Comparison of ENCODE assay signal across 22 cellular contexts in the genomic region with DNA sequence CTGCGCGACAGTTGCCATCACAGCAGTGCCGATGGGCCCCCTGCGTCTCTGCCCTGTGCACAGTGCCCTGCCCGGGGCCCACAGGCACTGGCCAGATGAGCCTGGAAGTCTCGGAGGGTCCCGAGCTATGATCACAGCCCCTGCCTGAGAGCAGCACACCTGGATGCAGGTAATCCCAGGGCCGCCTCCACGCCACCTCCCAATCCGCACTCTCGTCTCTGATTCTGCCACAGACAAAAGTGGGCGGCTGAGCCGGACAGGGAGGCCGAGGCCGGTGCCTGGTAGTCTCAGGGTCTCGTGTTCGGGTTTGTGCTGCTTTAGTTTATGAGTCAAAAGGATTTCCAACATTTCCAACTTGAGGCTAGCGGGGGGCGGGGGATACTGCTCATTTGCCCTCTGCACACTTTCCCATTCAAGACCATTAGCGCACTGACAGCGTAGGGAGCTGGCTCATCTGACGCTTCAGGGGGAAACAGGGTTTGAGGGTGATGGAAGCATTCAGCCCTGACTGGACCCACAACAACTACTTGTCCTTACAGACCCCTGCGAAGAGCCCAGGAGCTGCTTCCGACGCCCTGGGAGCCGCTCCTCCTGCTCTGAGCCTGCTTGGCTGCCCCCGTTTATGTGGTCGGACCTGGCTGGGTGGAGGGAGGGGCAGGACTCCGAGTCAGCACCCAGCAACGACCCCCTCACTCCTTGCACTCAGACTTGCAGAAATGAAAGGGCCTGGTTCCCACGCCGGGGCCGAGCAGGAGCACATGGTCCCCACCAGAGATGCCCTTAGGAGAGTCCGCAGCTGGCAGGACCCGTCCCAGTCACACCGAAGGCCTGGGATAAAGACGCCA.
"Had no signal": no experiment of that assay in that cellular context is flagged by ENCODE, and none has a peak within 500 bp of the region (broad histone marks: within the 10 kb centered on the region; RNA-seq: fewer than 3 reads in every experiment).

No MANE protein-coding gene starts in this region.

- H3K4me3 Mint-ChIP-seq: activated CD4-positive, alpha-beta T cell treated with anti-CD3 and anti-CD28 coated beads, Interleukin-2, amount 10 ng/mL, durations not matched to agents 24 days and 14 days; activated CD8-positive, alpha-beta T cell treated with anti-CD3 and anti-CD28 coated beads, Interleukin-2, amount 10 ng/mL, durations not matched to agents 7 days and 5 days; activated naive CD4-positive, alpha-beta T cell treated with anti-CD3 and anti-CD28 coated beads, Interleukin-2, amount 10 ng/mL, durations not matched to agents 7 days and 5 days; activated T-cell treated with anti-CD3 and anti-CD28 coated beads, Interleukin-2, amount 50 U/mL, for 24 hours; immature natural killer cell; stimulated activated naive CD8-positive, alpha-beta T cell treated with anti-CD3 and anti-CD28 coated beads, Interleukin-15, Interleukin-2, amounts not matched to agents 100 ng/mL and 50 ng/mL, for 24 hours had no signal

- H3K9me3 Mint-ChIP-seq: activated CD4-positive, alpha-beta T cell treated with anti-CD3 and anti-CD28 coated beads, Interleukin-2, amount 10 ng/mL, durations not matched to agents 24 days and 14 days; activated naive CD4-positive, alpha-beta T cell treated with anti-CD3 and anti-CD28 coated beads, Interleukin-2, amount 10 ng/mL, durations not matched to agents 7 days and 5 days; activated T-cell treated with anti-CD3 and anti-CD28 coated beads, Interleukin-2, amount 50 U/mL, for 24 hours; activated T-helper 2 cell treated with anti-CD3 and anti-CD28 coated beads, Interferon-gamma antibody, Interleukin-2, Interleukin-4, amounts not matched to agents 10 μg/mL and 5 μg/mL and 100 μg/mL, durations not matched to agents 14 hours and 24 hours and 36 hours; stimulated activated naive CD8-positive, alpha-beta T cell treated with anti-CD3 and anti-CD28 coated beads, Interleukin-15, Interleukin-2, amounts not matched to agents 100 ng/mL and 50 ng/mL, for 24 hours had no signal

- H3K4me1 ChIP-seq: esophagus muscularis mucosa, gastroesophageal sphincter, transverse colon, vagina had no signal

- FAIRE-seq: astrocyte, endothelial cell of umbilical vein had no signal

- DNase-seq: activated CD4-positive, alpha-beta T cell treated with anti-CD3 and anti-CD28 coated beads, Interleukin-2, amount 10 ng/mL, durations not matched to agents 24 days and 14 days; activated CD4-positive, CD25-positive, alpha-beta regulatory T cell; activated CD8-positive, alpha-beta T cell treated with anti-CD3 and anti-CD28 coated beads, Interleukin-2, amount 10 ng/mL, durations not matched to agents 7 days and 5 days; activated naive CD4-positive, alpha-beta T cell treated with anti-CD3 and anti-CD28 coated beads, Interleukin-2, amount 10 ng/mL, durations not matched to agents 7 days and 5 days; activated T-cell treated with anti-CD3 and anti-CD28 coated beads, Interleukin-2, amount 50 U/mL, for 24 hours; dermis blood vessel endothelial cell; effector memory CD4-positive, alpha-beta T cell; immature natural killer cell; SK-N-SH; stimulated activated CD4-positive, alpha-beta T cell treated with anti-CD3 and anti-CD28 coated beads, Interleukin-12 subunit alpha, Interleukin-12 subunit beta, amount 100 ng/mL, for 4 hours; stimulated activated CD4-positive, alpha-beta T cell treated with anti-CD3 and anti-CD28 coated beads, Interleukin-2, amount 100 ng/mL, for 24 hours; T-helper 1 cell; T-helper 9 cell; transverse colon had no signal

- H3K27ac ChIP-seq: esophagus muscularis mucosa, gastroesophageal sphincter, transverse colon, vagina had no signal

- H3K4me1 Mint-ChIP-seq: activated CD4-positive, alpha-beta T cell treated with anti-CD3 and anti-CD28 coated beads, Interleukin-2, amount 10 ng/mL, durations not matched to agents 24 days and 14 days; immature natural killer cell had no signal

- H3K36me3 ChIP-seq: esophagus muscularis mucosa, gastroesophageal sphincter, transverse colon, vagina had no signal

- H3K4me3 ChIP-seq: esophagus muscularis mucosa, gastroesophageal sphincter, lung, transverse colon, vagina had no signal

- H3K9ac ChIP-seq: SK-N-SH had no signal

- ATAC-seq: activated CD8-positive, alpha-beta T cell treated with anti-CD3 and anti-CD28 coated beads, Interleukin-2, amount 10 ng/mL, durations not matched to agents 7 days and 5 days; gastroesophageal sphincter had no signal

- H3K9me3 ChIP-seq: esophagus muscularis mucosa, gastroesophageal sphincter, SK-N-SH, transverse colon, vagina had no signal

- H3K27me3 ChIP-seq: vagina had no signal

- H3K27me3 Mint-ChIP-seq: activated CD4-positive, alpha-beta T cell treated with anti-CD3 and anti-CD28 coated beads, Interleukin-2, amount 10 ng/mL, durations not matched to agents 24 days and 14 days; stimulated activated naive CD8-positive, alpha-beta T cell treated with anti-CD3 and anti-CD28 coated beads, Interleukin-15, Interleukin-2, amounts not matched to agents 100 ng/mL and 50 ng/mL, for 24 hours had no signal

- H3K27ac Mint-ChIP-seq: activated CD4-positive, alpha-beta T cell treated with anti-CD3 and anti-CD28 coated beads, Interleukin-2, amount 10 ng/mL, durations not matched to agents 24 days and 14 days; activated CD8-positive, alpha-beta T cell treated with anti-CD3 and anti-CD28 coated beads, Interleukin-2, amount 10 ng/mL, durations not matched to agents 7 days and 5 days; activated naive CD4-positive, alpha-beta T cell treated with anti-CD3 and anti-CD28 coated beads, Interleukin-2, amount 10 ng/mL, durations not matched to agents 7 days and 5 days; activated T-cell treated with anti-CD3 and anti-CD28 coated beads, Interleukin-2, amount 50 U/mL, for 24 hours; activated T-helper 2 cell treated with anti-CD3 and anti-CD28 coated beads, Interferon-gamma antibody, Interleukin-2, Interleukin-4, amounts not matched to agents 10 μg/mL and 5 μg/mL and 100 μg/mL, durations not matched to agents 14 hours and 24 hours and 36 hours; immature natural killer cell; stimulated activated naive CD8-positive, alpha-beta T cell treated with anti-CD3 and anti-CD28 coated beads, Interleukin-15, Interleukin-2, amounts not matched to agents 100 ng/mL and 50 ng/mL, for 24 hours had no signal

- H3K36me3 Mint-ChIP-seq: activated naive CD4-positive, alpha-beta T cell treated with anti-CD3 and anti-CD28 coated beads, Interleukin-2, amount 10 ng/mL, durations not matched to agents 7 days and 5 days; immature natural killer cell had no signal
